20 cellular contexts compared by ENCODE assay signal in genomic region chr5:124644138-124644537, GRCh38.
DNase-seq lines count a peak whose midpoint lies in the region; ATAC-seq and TF ChIP-seq lines count a peak whose summit lies in the region.
"Had no signal": no experiment of that assay in that cellular context is flagged by ENCODE, and none has a peak within 500 bp of the region (broad histone marks: within the 10 kb centered on the region; RNA-seq: fewer than 3 reads in every experiment).

No MANE protein-coding gene starts in this region.

- H2BK15ac ChIP-seq in H9 (ENCODE audit: low read depth, low read length): no peak overlapping the region

- H4K91ac ChIP-seq in H9 (ENCODE audit: insufficient read length, low read depth, low read length): no peak overlapping the region

- H3K27me3 Mint-ChIP-seq in H9 (ENCODE audit: low read depth): no peaks in the 10 kb centered on the region; the same call in 1 of the 2 replicates
- H3K27me3 Mint-ChIP-seq in nephron progenitor cell (ENCODE audit: low read depth, poor library complexity): no peaks in the 10 kb centered on the region

- H3K27ac Mint-ChIP-seq in H9 (peak overlapping the region; percentile 65 to 85 (median 83); a peak in 6 of 7 replicates), nephron progenitor cell (peak overlapping the region; percentile 12)
- H3K27ac Mint-ChIP-seq: stimulated activated effector memory CD8-positive, alpha-beta T cell treated with anti-CD3 and anti-CD28 coated beads, Interleukin-12 subunit alpha, Interleukin-12 subunit beta, amount 100 ng/mL, for 72 hours had no signal

- WGBS in H9 (ENCODE audit: extremely low coverage, insufficient read length, low lambda C conversion rate): no CpG with 5 or more reads among the region's 9 CpGs

- H2BK5ac ChIP-seq in H9 (ENCODE audit: insufficient read length, low read length): no peak overlapping the region

- H3K14ac ChIP-seq in H9 (ENCODE audit: insufficient read depth, low read length): no peak overlapping the region

- no peak overlapping the region for H2BK20ac ChIP-seq in H9 (ENCODE audit: low read depth, low read length, poor library complexity, severe bottlenecking)

- intact Hi-C loops in upper lobe of right lung (cut with DNase I) (no loop called here), left cardiac atrium (cut with DNase I) (no loop called here)

- H3K4me1 Mint-ChIP-seq in H9 (peaks cover 63 to 72% of the 10 kb centered on the region in 2 experiments), nephron progenitor cell (peaks cover 94% of the 10 kb centered on the region)
- H3K4me1 Mint-ChIP-seq: stimulated activated effector memory CD8-positive, alpha-beta T cell treated with anti-CD3 and anti-CD28 coated beads, Interleukin-12 subunit alpha, Interleukin-12 subunit beta, amount 100 ng/mL, for 72 hours had no signal

- no peak overlapping the region for H3K56ac ChIP-seq in H9 (ENCODE audit: insufficient read length, low read depth, low read length)

- H3K9me3 Mint-ChIP-seq in H9 (no peaks in the 10 kb centered on the region), nephron progenitor cell (peaks cover 3% of the 10 kb centered on the region)
- H3K9me3 Mint-ChIP-seq: activated naive CD4-positive, alpha-beta T cell treated with anti-CD3 and anti-CD28 coated beads, Interleukin-2, amount 50 U/mL, for 24 hours had no signal

- no peaks in the 10 kb centered on the region for H3K79me2 ChIP-seq in H9 (ENCODE audit: insufficient read depth, low read length)

- H3K4me1 ChIP-seq in H9 (ENCODE audit: insufficient read depth, low read length): peaks cover 13% of the 10 kb centered on the region; the same call in 1 of the 2 replicates
- peaks cover 7% of the 10 kb centered on the region for H3K4me1 ChIP-seq in RWPE2 (ENCODE audit: insufficient read depth, poor library complexity, severe bottlenecking)
- H3K4me1 ChIP-seq in upper lobe of right lung: peaks cover 8% of the 10 kb centered on the region
- H3K4me1 ChIP-seq in effector memory CD4-positive, alpha-beta T cell (ENCODE audit: control insufficient read depth, insufficient read depth, low read length, poor library complexity, severe bottlenecking): peaks cover 5% of the 10 kb centered on the region

- H3K18ac ChIP-seq in H9 (ENCODE audit: insufficient read length, low read depth, low read length): no peak overlapping the region

- H2BK12ac ChIP-seq in H9 (ENCODE audit: insufficient read length, low read depth, low read length): no peak overlapping the region

- no peak for TF ChIP-seq CTCF in H9 (conservative IDR thresholded peaks at IDR 0.05)
- TF ChIP-seq CTCF in RWPE2 (IDR thresholded peaks at IDR 0.05; ENCODE audit: poor library complexity, severe bottlenecking): no peak
- no peak for TF ChIP-seq CTCF in epithelial cell of esophagus (IDR thresholded peaks at IDR 0.05; ENCODE audit: insufficient read depth, low read depth, low read length, missing control alignments)
- no peak for TF ChIP-seq CTCF in nephron progenitor cell (IDR thresholded peaks at IDR 0.05)
- no peak for TF ChIP-seq CTCF in upper lobe of right lung (IDR thresholded peaks at IDR 0.05)

- DNase-seq in H9 (no peak), RWPE2 (ENCODE audit: low spot score) (no peak), epithelial cell of esophagus (ENCODE audit: low read depth) (peak; percentile 37), nephron progenitor cell (no peak), upper lobe of right lung (no peak), left cardiac atrium (no peak)
- DNase-seq in effector memory CD4-positive, alpha-beta T cell: no peak
- DNase-seq in stimulated activated CD4-positive, alpha-beta T cell treated with anti-CD3 and anti-CD28 coated beads, Interleukin-4, amount 100 ng/mL, for 1 hour: no peak
- DNase-seq: activated CD8-positive, alpha-beta memory T cell treated with anti-CD3 and anti-CD28 coated beads for 24 hours; activated T-cell treated with anti-CD3 and anti-CD28 coated beads, Interleukin-2, amount 50 U/mL, for 48 hours; GOT3; NCI-H146; NCI-H2171; NCI-H526 treated with DMSO at 0.1 percent for 48 hours; nucleus accumbens had no signal

- H3K79me1 ChIP-seq in H9 (ENCODE audit: insufficient read depth, low read depth, low read length, poor library complexity, severe bottlenecking): no peaks in the 10 kb centered on the region

- no peaks in the 10 kb centered on the region for H3K23me2 ChIP-seq in H9 (ENCODE audit: insufficient read length, low read depth, low read length, poor library complexity, severe bottlenecking)

- H3K4me2 ChIP-seq in H9 (ENCODE audit: insufficient read depth, insufficient read length, low read length): no peak overlapping the region

- no peak overlapping the region for H3K9ac ChIP-seq in H9 (ENCODE audit: extremely low read depth, insufficient read length, low read length)

- H3K36me3 Mint-ChIP-seq in H9 (ENCODE audit: insufficient read depth in 1 of 3, low read depth in 3 of 3) (peaks cover 49 to 78% (median 65%) of the 10 kb centered on the region in 3 experiments), nephron progenitor cell (ENCODE audit: low read depth) (peaks cover 97% of the 10 kb centered on the region)
- H3K36me3 Mint-ChIP-seq: activated naive CD4-positive, alpha-beta T cell treated with anti-CD3 and anti-CD28 coated beads, Interleukin-2, amount 50 U/mL, for 24 hours; stimulated activated effector memory CD8-positive, alpha-beta T cell treated with anti-CD3 and anti-CD28 coated beads, Interleukin-12 subunit alpha, Interleukin-12 subunit beta, amount 100 ng/mL, for 72 hours had no signal

- ATAC-seq in RWPE2 (ENCODE audit: low read depth) (peak; percentile 72; the same call in 1 of the 3 replicates), upper lobe of right lung (no peak), left cardiac atrium (no peak)
- ATAC-seq: activated CD4-positive, CD25-positive, alpha-beta regulatory T cell treated with anti-CD3 and anti-CD28 coated beads, Interleukin-2, amount 50 U/mL, for 24 hours; stimulated activated effector memory CD8-positive, alpha-beta T cell treated with anti-CD3 and anti-CD28 coated beads, Interleukin-12 subunit alpha, Interleukin-12 subunit beta, amount 100 ng/mL, for 72 hours had no signal

- no peaks in the 10 kb centered on the region for H4K20me1 ChIP-seq in H9 (ENCODE audit: control insufficient read depth, insufficient read depth, insufficient read length)

- no peak overlapping the region for H3K23ac ChIP-seq in H9 (ENCODE audit: insufficient read length, low read depth, low read length)

- H3K9me3 ChIP-seq in H9 (ENCODE audit: control insufficient read depth, low read depth, low read length): no peaks in the 10 kb centered on the region
- no peaks in the 10 kb centered on the region for H3K9me3 ChIP-seq in RWPE2 (ENCODE audit: severe bottlenecking)
- H3K9me3 ChIP-seq in upper lobe of right lung: no peaks in the 10 kb centered on the region
- H3K9me3 ChIP-seq in effector memory CD4-positive, alpha-beta T cell (ENCODE audit: control insufficient read depth, low read length): no peaks in the 10 kb centered on the region
- H3K9me3 ChIP-seq: right atrium auricular region had no signal

- H4K8ac ChIP-seq in H9 (replicated peaks; ENCODE audit: insufficient read length, low read depth, low read length): no peak overlapping the region

- no peak overlapping the region for H4K5ac ChIP-seq in H9 (ENCODE audit: insufficient read length, low read depth, low read length)

- H3T11ph ChIP-seq in H9 (ENCODE audit: low read length): no peak overlapping the region

- H3K27ac ChIP-seq in H9 (ENCODE audit: insufficient read length, low read depth, low read length) (no peak overlapping the region), RWPE2 (ENCODE audit: poor library complexity, severe bottlenecking) (no peak overlapping the region), upper lobe of right lung (no peak overlapping the region)
- no peak overlapping the region for H3K27ac ChIP-seq in effector memory CD4-positive, alpha-beta T cell (ENCODE audit: insufficient read depth, low read length, poor library complexity, severe bottlenecking)
- H3K27ac ChIP-seq: coronary artery, right atrium auricular region had no signal

- no peak overlapping the region for H2AFZ ChIP-seq in H9 (ENCODE audit: low read length)

- H3K4me3 ChIP-seq in RWPE2 (ENCODE audit: severe bottlenecking): no peak overlapping the region
- H3K4me3 ChIP-seq in epithelial cell of esophagus (ENCODE audit: low read length): no peak overlapping the region
- no peak overlapping the region for H3K4me3 ChIP-seq in upper lobe of right lung
- H3K4me3 ChIP-seq in effector memory CD4-positive, alpha-beta T cell (ENCODE audit: insufficient read depth, low read depth, low read length, poor library complexity, severe bottlenecking): no peak overlapping the region
- H3K4me3 ChIP-seq: coronary artery, right atrium auricular region had no signal

- H3K4me3 Mint-ChIP-seq in H9 (peak overlapping the region in 1 of 2 experiments; percentile 42; a peak in 1 of 5 replicates), nephron progenitor cell (no peak overlapping the region)
- H3K4me3 Mint-ChIP-seq: activated naive CD4-positive, alpha-beta T cell treated with anti-CD3 and anti-CD28 coated beads, Interleukin-2, amount 50 U/mL, for 24 hours; stimulated activated effector memory CD8-positive, alpha-beta T cell treated with anti-CD3 and anti-CD28 coated beads, Interleukin-12 subunit alpha, Interleukin-12 subunit beta, amount 100 ng/mL, for 72 hours had no signal

- H2BK120ac ChIP-seq in H9 (ENCODE audit: low read depth, low read length, poor library complexity, severe bottlenecking): no peak overlapping the region

- no peak overlapping the region for H3K4ac ChIP-seq in H9 (ENCODE audit: low read depth, low read length)

- no peak overlapping the region for H2AK5ac ChIP-seq in H9 (ENCODE audit: insufficient read length, low read length)

- no peaks in the 10 kb centered on the region for H3K36me3 ChIP-seq in RWPE2 (ENCODE audit: low read depth)
- H3K36me3 ChIP-seq in upper lobe of right lung: peaks cover 34% of the 10 kb centered on the region
- H3K36me3 ChIP-seq in effector memory CD4-positive, alpha-beta T cell (ENCODE audit: control insufficient read depth, insufficient read depth, low read length): no peaks in the 10 kb centered on the region

- H3K27me3 ChIP-seq in H9 (ENCODE audit: insufficient read depth, low read length) (no peaks in the 10 kb centered on the region), RWPE2 (ENCODE audit: insufficient read depth, poor library complexity, severe bottlenecking) (no peaks in the 10 kb centered on the region), upper lobe of right lung (no peaks in the 10 kb centered on the region)
- H3K27me3 ChIP-seq in effector memory CD4-positive, alpha-beta T cell (replicated peaks; ENCODE audit: control insufficient read depth, insufficient read depth, low read length, poor library complexity, severe bottlenecking): no peaks in the 10 kb centered on the region
- H3K27me3 ChIP-seq: right atrium auricular region had no signal
